In the genomic region with DNA sequence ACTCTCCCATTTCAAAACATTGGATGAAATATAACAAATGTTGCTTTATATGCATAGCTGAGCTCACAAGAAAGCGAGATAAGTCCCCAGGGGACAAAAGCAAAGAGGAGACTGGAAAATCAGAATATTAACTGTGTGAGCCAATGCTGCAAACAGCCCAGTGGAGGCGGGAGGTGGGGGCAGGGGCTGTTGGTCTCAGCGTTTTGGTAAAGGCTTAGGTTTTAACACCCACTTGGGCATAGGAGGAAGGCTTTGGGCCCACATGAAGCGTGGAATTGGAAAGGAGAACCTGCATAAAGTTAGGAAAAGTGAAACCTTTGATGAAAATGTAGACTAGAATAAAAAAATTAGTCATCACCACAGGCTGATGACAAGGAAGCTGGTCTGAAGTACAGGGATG, we compare ENCODE assay signal across 22 cellular contexts. TPM values are rescaled to one million over a fixed set of nuclear protein-coding genes. Genes with fewer than 3 reads are reported as not detected.
"Had no signal": no experiment of that assay in that cellular context is flagged by ENCODE, and none has a peak within 500 bp of the region (broad histone marks: within the 10 kb centered on the region; RNA-seq: fewer than 3 reads in every experiment).

No MANE protein-coding gene starts in this region.

- DNase-seq: dorsolateral prefrontal cortex; effector CD4-positive, alpha-beta T cell; left ventricle myocardium superior; lower lobe of right lung; natural killer cell; pancreas; right lobe of liver; small intestine; stimulated activated CD4-positive, alpha-beta T cell treated with anti-CD3 and anti-CD28 coated beads, Interleukin-1b, Interleukin-23, amount 100 ng/mL, for 48 hours; stimulated activated CD4-positive, alpha-beta T cell treated with anti-CD3 and anti-CD28 coated beads, Interleukin-4, amount 100 ng/mL, for 1 hour; stimulated activated CD8-positive, alpha-beta memory T cell treated with anti-CD3 and anti-CD28 coated beads, Interleukin-4, amount 100 ng/mL, for 48 hours; stimulated activated naive CD4-positive, alpha-beta T cell; stimulated activated naive CD8-positive, alpha-beta T cell treated with anti-CD3 and anti-CD28 coated beads, Interleukin-15, amount 100 ng/mL, for 72 hours; thyroid gland; trophoblast cell had no signal

- ATAC-seq: esophagus mucosa; left ventricle myocardium superior; lower lobe of right lung; natural killer cell; pancreas; right lobe of liver; stimulated activated naive CD8-positive, alpha-beta T cell treated with anti-CD3 and anti-CD28 coated beads, Interleukin-15, amount 100 ng/mL, for 72 hours had no signal

- H3K4me3 Mint-ChIP-seq: natural killer cell; neural crest cell; stimulated activated naive CD8-positive, alpha-beta T cell treated with anti-CD3 and anti-CD28 coated beads, Interleukin-15, amount 100 ng/mL, for 72 hours had no signal

- H3K27me3 ChIP-seq: vagina had no signal

- H3K4me1 Mint-ChIP-seq: neural crest cell had no signal

- H3K9me3 ChIP-seq: neutrophil, pancreas, right lobe of liver, suprapubic skin, thyroid gland, vagina had no signal

- H3K36me3 ChIP-seq: lower lobe of right lung, neutrophil, pancreas, right lobe of liver, suprapubic skin, thyroid gland, vagina had no signal

- H3K27ac ChIP-seq: dorsolateral prefrontal cortex, epithelial cell of prostate, lower lobe of right lung, neutrophil, pancreas, right lobe of liver, suprapubic skin, thyroid gland, vagina had no signal

- H3K4me3 ChIP-seq: dorsolateral prefrontal cortex, lower lobe of right lung, pancreas, right lobe of liver, suprapubic skin, thyroid gland, vagina had no signal

- H3K4me1 ChIP-seq: pancreas had no signal

- H3K27ac Mint-ChIP-seq: natural killer cell; stimulated activated naive CD8-positive, alpha-beta T cell treated with anti-CD3 and anti-CD28 coated beads, Interleukin-15, amount 100 ng/mL, for 72 hours had no signal

RNA-seq across cellular contexts. Expression of a gene that starts 39.7 kb away (rescaled TPM):
- total RNA-seq: vagina had no signal
- polyA plus RNA-seq: keratinocyte had no signal
